Comparison of ENCODE assay signal across 18 cellular contexts in the genomic region with DNA sequence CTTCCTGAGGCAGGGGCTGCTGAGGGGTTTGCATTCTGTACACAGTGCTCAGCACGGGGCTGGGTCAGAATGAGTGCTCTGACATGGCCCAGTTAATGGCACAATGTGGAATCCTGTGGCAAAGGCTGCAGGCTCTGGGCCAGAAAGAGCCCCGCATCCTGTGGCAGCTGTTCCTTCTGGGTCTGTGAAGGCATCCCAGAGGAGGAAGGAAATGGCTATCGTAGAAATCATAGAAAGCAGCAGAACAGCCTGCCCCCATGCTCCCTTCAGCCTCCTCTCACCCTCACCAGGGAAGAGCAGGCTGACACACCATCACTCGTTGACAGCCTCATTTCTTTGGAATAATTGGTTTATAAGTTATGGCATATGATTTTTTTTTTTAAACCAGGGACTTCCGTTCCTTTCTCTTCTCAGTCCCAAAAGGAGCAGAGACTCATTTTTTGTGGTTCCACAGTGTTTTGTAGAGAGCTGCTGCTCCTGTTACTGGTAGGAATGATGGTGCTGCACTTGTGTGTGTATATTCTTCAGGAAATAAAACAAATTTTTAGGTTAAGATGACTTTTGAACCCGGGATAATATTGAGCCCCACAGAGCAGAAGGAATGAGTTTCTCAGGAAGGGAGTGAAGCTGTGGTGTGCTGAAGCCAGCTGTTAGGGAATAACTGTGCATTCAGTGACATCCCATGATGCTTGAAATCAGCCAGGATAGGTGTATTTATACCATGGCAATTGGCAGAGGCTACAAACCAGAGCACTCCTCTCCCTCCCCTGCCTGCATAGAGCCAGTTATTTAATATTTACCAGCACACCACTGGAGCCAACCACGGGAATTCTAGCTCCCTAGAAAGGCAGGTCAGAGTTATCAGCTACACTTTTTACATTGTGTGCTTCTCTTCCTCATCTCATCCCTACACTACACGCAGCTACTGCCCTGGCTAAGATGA. TPM values are rescaled to one million over a fixed set of nuclear protein-coding genes. Genes with fewer than 3 reads are reported as not detected.
DNase-seq lines count a peak whose midpoint lies in the region; FAIRE-seq and TF ChIP-seq lines count a peak whose summit lies in the region.
"Had no signal": no experiment of that assay in that cellular context is flagged by ENCODE, and none has a peak within 500 bp of the region (broad histone marks: within the 10 kb centered on the region; RNA-seq: fewer than 3 reads in every experiment).

No MANE protein-coding gene starts in this region.

- H3K18ac ChIP-seq in H1 (ENCODE audit: extremely low read depth, low read length): no peak overlapping the region

- no peaks in the 10 kb centered on the region for H3K36me3 ChIP-seq in H1 (ENCODE audit: control insufficient read depth in 2 of 4, insufficient read depth in 4 of 4, low read length in 3 of 4)
- no peaks in the 10 kb centered on the region for H3K36me3 ChIP-seq in osteoblast (ENCODE audit: insufficient read depth, low read length)
- no peaks in the 10 kb centered on the region for H3K36me3 ChIP-seq in A673 (ENCODE audit: insufficient read depth, low read length, poor library complexity, severe bottlenecking)
- H3K36me3 ChIP-seq: ovary had no signal

- TF ChIP-seq POLR2A in H1 (IDR thresholded peaks at IDR 0.05; ENCODE audit: control extremely low read depth in 1 of 2, low read depth in 2 of 2, low read length in 2 of 2): no peak

- intact Hi-C loops in A673 (cut with micrococcal nuclease; ENCODE audit: unreplicated experiment): no loop called here

- 0 out of 2 replicates have a peak overlapping the region, but pooled peaks have one; percentile 6 for H2BK5ac ChIP-seq in H1 (ENCODE audit: low read depth, low read length)

- no peaks in the 10 kb centered on the region for H3K9me3 ChIP-seq in H1 (ENCODE audit: insufficient read depth in 2 of 2, low read depth in 1 of 2, low read length in 1 of 2)
- H3K9me3 ChIP-seq in osteoblast (ENCODE audit: low read depth, low read length): no peaks in the 10 kb centered on the region
- no peaks in the 10 kb centered on the region for H3K9me3 ChIP-seq in A673 (ENCODE audit: low read depth, low read length, poor library complexity, severe bottlenecking)
- H3K9me3 ChIP-seq: ovary, Peyer's patch had no signal

- no peak overlapping the region for H4K8ac ChIP-seq in H1 (ENCODE audit: extremely low read depth, insufficient read depth, low read length)

- H3K9ac ChIP-seq in H1 (replicated peaks in 1 of 4; ENCODE audit: extremely low read depth in 1 of 4, low read depth in 3 of 4, low read length in 3 of 4): no peak overlapping the region

- 84% methylated on average over 8 of the region's 8 CpGs; no CpG with 5 or more reads in 1 of the 2 experiments for WGBS in H1 (ENCODE audit: extremely low coverage in 1 of 2, insufficient coverage in 1 of 2, insufficient read length in 1 of 2, insufficient replicate concordance in 2 of 2, low coverage in 1 of 2, low lambda C conversion rate in 2 of 2, missing lambda C conversion rate in 1 of 2), 2 experiments

- H3K14ac ChIP-seq in H1 (ENCODE audit: insufficient read length): no peak overlapping the region

- H3K79me2 ChIP-seq in H1 (ENCODE audit: control insufficient read depth in 1 of 2, insufficient read depth in 2 of 2, low read length in 2 of 2): no peaks in the 10 kb centered on the region
- H3K79me2 ChIP-seq in osteoblast (ENCODE audit: insufficient read depth, low read length): no peaks in the 10 kb centered on the region

- no peak overlapping the region for H3K56ac ChIP-seq in H1 (replicated peaks; ENCODE audit: insufficient read length, low read depth, low read length)

- no peak overlapping the region for H2BK20ac ChIP-seq in H1 (ENCODE audit: low read length)

- H3K4me2 ChIP-seq in H1 (ENCODE audit: insufficient read depth in 1 of 2, low read depth in 2 of 2, low read length in 2 of 2): no peak overlapping the region
- peak overlapping the region; percentile 77 for H3K4me2 ChIP-seq in osteoblast (ENCODE audit: insufficient read depth, low read length)
- H3K4me2 ChIP-seq: smooth muscle cell had no signal

- no peak overlapping the region for H2AFZ ChIP-seq in H1 (ENCODE audit: low read length)
- peak overlapping the region; percentile 88 for H2AFZ ChIP-seq in osteoblast (ENCODE audit: low read length)

- POLR2A ChIA-PET in H1 (lab: Charles Lee; ENCODE audit: partially characterized antibody) (no interaction called here), A673 (lab: Charles Lee; ENCODE audit: low non-redundant PET) (interaction anchor here (0.5 kb wide), 1 partner anchor 191 kb away, joined by 4 read pairs; no protein-coding TSS in a partner anchor)

- H4K5ac ChIP-seq in H1 (ENCODE audit: insufficient read length, low read depth, low read length): no peak overlapping the region

- no peak for FAIRE-seq in H1 (lab: Jason Lieb, UNC)

- CTCF ChIA-PET in H1 (lab: Charles Lee; ENCODE audit: partially characterized antibody) (interaction anchor here (0.8 to 3.8 kb wide), 14 partner anchors 9 to 230 kb away, joined by 3 to 22 read pairs (median 4); no protein-coding TSS in a partner anchor), A673 (lab: Charles Lee) (no interaction called here)

- no TSS peak for BruUV-seq in A673 (replicated peaks; lab: Mats Ljungman, UMichigan)

- DNase-seq in EL (peak; percentile 68), LHCN-M2 (ENCODE audit: low read depth) (peak; percentile 90), H1 (ENCODE audit: low read depth in 1 of 2, low spot score in 2 of 2) (no peak), osteoblast (ENCODE audit: insufficient read length, low spot score, missing footprints) (no peak), GF-D8 (lab: John Stamatoyannopoulos, UW) (no peak), A673 (ENCODE audit: low spot score) (no peak)
- no peak for DNase-seq in NK-92 treated with Interleukin-12 subunit alpha and Interleukin-12 subunit beta, amount 100 ng/mL, for 24 hours (lab: John Stamatoyannopoulos, UW)
- DNase-seq: activated CD4-positive, alpha-beta T cell treated with anti-CD3 and anti-CD28 coated beads for 4 hours; CD8-positive, alpha-beta memory T cell; effector memory CD8-positive, alpha-beta T cell; foreskin melanocyte; NCI-H2081; ovary; Peyer's patch; stimulated activated naive CD4-positive, alpha-beta T cell; T-helper 17 cell had no signal

- H3K4ac ChIP-seq in H1 (replicated peaks; ENCODE audit: insufficient read length, low read depth, low read length): no peak overlapping the region

- H3K27ac ChIP-seq in H1 (ENCODE audit: low read depth, low read length) (no peak overlapping the region), osteoblast (ENCODE audit: low read depth, low read length) (peak overlapping the region; percentile 63), A673 (ENCODE audit: low read depth, low read length, poor library complexity, severe bottlenecking) (no peak overlapping the region)
- H3K27ac ChIP-seq: cardiac muscle cell, ovary, Peyer's patch had no signal

- H2BK15ac ChIP-seq in H1 (ENCODE audit: low read length): no peak overlapping the region

- H3K27me3 ChIP-seq in H1 (replicated peaks in 1 of 4; ENCODE audit: control insufficient read depth in 3 of 4, extremely low read depth in 1 of 4, insufficient read depth in 3 of 4, low read length in 3 of 4) (no peaks in the 10 kb centered on the region), osteoblast (ENCODE audit: insufficient read depth, low read length) (no peaks in the 10 kb centered on the region), A673 (replicated peaks; ENCODE audit: insufficient read depth, low read depth, low read length, poor library complexity) (peaks cover 11% of the 10 kb centered on the region)
- H3K27me3 ChIP-seq: cardiac muscle cell, ovary, Peyer's patch had no signal

- no peak for TF ChIP-seq RAD21 in H1 (IDR thresholded peaks at IDR 0.05 in 1 of 2, conservative IDR thresholded peaks at IDR 0.05 in 1 of 2; ENCODE audit: low read depth in 2 of 2, low read length in 2 of 2)

- H2BK120ac ChIP-seq in H1 (replicated peaks; ENCODE audit: low read depth, low read length): no peak overlapping the region

- TF ChIP-seq CTCF in H1 (IDR thresholded peaks at IDR 0.05; ENCODE audit: control extremely low read depth in 1 of 3, insufficient read depth in 1 of 3, low read depth in 1 of 3, low read length in 3 of 3) (no peak), osteoblast (IDR thresholded peaks at IDR 0.05; ENCODE audit: extremely low read depth, low read depth, low read length) (no peak), A673 (conservative IDR thresholded peaks at IDR 0.05; ENCODE audit: low read depth, low read length) (no peak)

- H4K20me1 ChIP-seq in H1 (replicated peaks in 1 of 2; ENCODE audit: control insufficient read depth in 1 of 2, insufficient read depth in 2 of 2, low read length in 2 of 2): no peaks in the 10 kb centered on the region
- no peaks in the 10 kb centered on the region for H4K20me1 ChIP-seq in osteoblast (ENCODE audit: insufficient read depth, low read length)

- no peak overlapping the region for H2AK5ac ChIP-seq in H1 (ENCODE audit: low read depth, low read length)

- H3K4me3 ChIP-seq in H1 (ENCODE audit: extremely low read depth in 1 of 4, insufficient read depth in 2 of 4, low read depth in 3 of 4, low read length in 4 of 4) (no peak overlapping the region), osteoblast (ENCODE audit: insufficient read depth, low read length) (peak overlapping the region; percentile 60), A673 (ENCODE audit: low read depth, low read length, poor library complexity, severe bottlenecking) (no peak overlapping the region)
- H3K4me3 ChIP-seq: cardiac muscle cell, ovary, Peyer's patch, smooth muscle cell had no signal

- H2BK12ac ChIP-seq in H1 (ENCODE audit: low read depth, low read length): no peak overlapping the region

- TF ChIP-seq EP300 in H1 (IDR thresholded peaks at IDR 0.05; ENCODE audit: borderline replicate concordance in 1 of 2, low read depth in 2 of 2, low read length in 2 of 2): no peak

- no peak overlapping the region for H3K23ac ChIP-seq in H1 (ENCODE audit: insufficient read length)

- no peaks in the 10 kb centered on the region for H3K79me1 ChIP-seq in H1 (ENCODE audit: low read depth, low read length)

- H4K91ac ChIP-seq in H1 (replicated peaks; ENCODE audit: insufficient read length, low read length): no peak overlapping the region

- H3K23me2 ChIP-seq in H1 (ENCODE audit: low read depth, low read length): peaks cover 3% of the 10 kb centered on the region; the same call in 1 of the 2 replicates

- H3K4me1 ChIP-seq in H1 (replicated peaks in 1 of 4; ENCODE audit: control insufficient read depth in 3 of 4, insufficient read depth in 4 of 4, low read length in 3 of 4): peaks cover 0 to 2% (median 0%) of the 10 kb centered on the region in 4 experiments; a peak in 1 of 7 replicates
- H3K4me1 ChIP-seq in osteoblast (ENCODE audit: insufficient read depth, low read length): peaks cover 27% of the 10 kb centered on the region
- H3K4me1 ChIP-seq in A673 (ENCODE audit: insufficient read depth, low read length, poor library complexity, severe bottlenecking): no peaks in the 10 kb centered on the region

RNA-seq across cellular contexts. Expression of gene PLXNA2, which starts 32.0 kb away (rescaled TPM):
- total RNA-seq in LHCN-M2 (2014; rRNA removed): 17.7 and 24.2 TPM in 2 replicates
- 6.8 TPM for polyA plus RNA-seq in LHCN-M2 (2012)
- total RNA-seq in H1 (2021; fragmentation: NEBNext Ultra II Directional; extraction: Animal tissue kit (Norgen Biotek cat#: 25700)): 1.5 and 2.0 TPM in 2 replicates
- 0.33 and 0.71 TPM in 2 replicates for polyA plus RNA-seq in H1 (2011; rRNA removed)
- 0.47 TPM for polyA plus RNA-seq in H1 (2011; cell fraction: cytosol; rRNA removed)
- 1.8 TPM for polyA plus RNA-seq in H1 (2011; cell fraction: nucleus; rRNA removed)
- polyA plus RNA-seq in H1 (2012, experiment 1 of 2): 0.53 to 0.99 TPM (median 0.61 TPM) in 4 replicates
- polyA plus RNA-seq in H1 (2012, experiment 2 of 2): 0.34 TPM
- 0.65 TPM for polyA plus RNA-seq in H1 (2013, experiment 1 of 2)
- polyA plus RNA-seq in H1 (2013, experiment 2 of 2): 0.48 TPM
- 1.0 and 1.5 TPM in 2 replicates for polyA minus RNA-seq in H1 (2011; rRNA and poly(A)+ RNA removed)
- 0.44 TPM for polyA minus RNA-seq in H1 (2011; cell fraction: cytosol; rRNA and poly(A)+ RNA removed)
- 2.5 TPM for polyA minus RNA-seq in H1 (2011; cell fraction: nucleus; rRNA and poly(A)+ RNA removed)
- total RNA-seq in osteoblast: 2.7 and 3.3 TPM in 2 replicates
- 0.06 TPM in 1 of 2 replicates, not detected in the other for total RNA-seq in A673 (2021)

Comparison
In these comparisons a context has a peak if more than half of its experiments do, and no peak if none do; other contexts are left out.
1. DNase-seq: peak in EL (single experiment) and LHCN-M2 (single experiment); none in H1 (0 of 2), osteoblast (single experiment), GF-D8 (single experiment), NK-92 treated with Interleukin-12 subunit alpha and Interleukin-12 subunit beta, amount 100 ng/mL, for 24 hours (single experiment) and A673 (single experiment).